Comparison of ENCODE assay signal across 8 cellular contexts in genomic region chr19:46660008-46660517, GRCh38. TPM values are rescaled to one million over a fixed set of nuclear protein-coding genes. Genes with fewer than 3 reads are reported as not detected.
DNase-seq lines count a peak whose midpoint lies in the region; ATAC-seq, FAIRE-seq and TF ChIP-seq lines count a peak whose summit lies in the region.

No MANE protein-coding gene starts in this region.

- DNase-seq in stimulated activated CD4-positive, alpha-beta T cell treated with anti-CD3 and anti-CD28 coated beads, Interleukin-15, amount 100 ng/mL, for 24 hours: peak; percentile 16
- DNase-seq in stimulated activated CD4-positive, alpha-beta T cell treated with anti-CD3 and anti-CD28 coated beads, Interleukin-4, amount 100 ng/mL, for 4 hours: no peak
- peak; percentile 50 for DNase-seq in astrocyte of the hippocampus (ENCODE audit: low read depth, low spot score)
- DNase-seq in medulla oblongata (ENCODE audit: extremely low spot score): peak; percentile 64
- no peak for DNase-seq in tibial nerve (ENCODE audit: low spot score in 2 of 2)
- no peak for DNase-seq in activated gamma-delta T cell treated with Interleukin-2 at 50 U/mL for 16 hours
- DNase-seq in HTR-8/SVneo (ENCODE audit: insufficient read length, low spot score): no peak

- TF ChIP-seq CTCF in tibial nerve (IDR thresholded peaks at IDR 0.05): no peak

- no peak for FAIRE-seq in HTR-8/SVneo (lab: Jason Lieb, UNC)

- peaks cover 0 to 40% (median 20%) of the 10 kb centered on the region in 4 donors for H3K4me1 ChIP-seq in tibial nerve

- TF ChIP-seq EP300 in tibial nerve (IDR thresholded peaks at IDR 0.05): no peak

- no peaks in the 10 kb centered on the region for H3K36me3 ChIP-seq in tibial nerve

- H3K9me3 ChIP-seq in tibial nerve: no peaks in the 10 kb centered on the region

- no peaks in the 10 kb centered on the region for H3K27me3 ChIP-seq in tibial nerve

- H3K4me3 ChIP-seq in tibial nerve: peak overlapping the region; percentile 47 to 91 (median 64)

- no peak for TF ChIP-seq POLR2A in tibial nerve (IDR thresholded peaks at IDR 0.05)

- no peak for ATAC-seq in GM18858 (IDR thresholded peaks at IDR 0.05; ENCODE audit: unreplicated experiment)

- 2 to 4% methylated on average over 12 to 14 of the region's 14 CpGs for WGBS in tibial nerve, 2 donors

- peak overlapping the region; percentile 54 to 87 (median 70) for H3K27ac ChIP-seq in tibial nerve

RNA-seq across cellular contexts. Expression of gene DACT3, which starts 0.9 kb away (rescaled TPM):
- total RNA-seq in tibial nerve: 10 to 100 TPM in 1 of 4 donors, 1 to 10 TPM in 3; 7.1 to 11.7 (median 8.2) TPM

RNA-seq across cellular contexts. Expression of gene GNG8, which starts 24.1 kb away (rescaled TPM):
- not detected for total RNA-seq in tibial nerve

RNA-seq across cellular contexts. Expression of gene PTGIR, which starts 35.2 kb away (rescaled TPM):
- 10 to 100 TPM in 2 of 4 donors, 1 to 10 TPM in 2; 3.1 to 43.2 (median 12.7) TPM for total RNA-seq in tibial nerve

RNA-seq across cellular contexts. Expression of gene PRKD2, which starts 56.9 kb away (rescaled TPM):
- total RNA-seq in tibial nerve: 10 to 100 TPM; 21.0 to 36.1 (median 30.2) TPM

RNA-seq across cellular contexts. Expression of gene CALM3, which starts 58.9 kb away (rescaled TPM):
- 100 to 1,000 TPM; 123 to 167 (median 137) TPM for total RNA-seq in tibial nerve

Comparison
In these comparisons a context has a peak if more than half of its experiments do, and no peak if none do; other contexts are left out.
1. DNase-seq: peak in stimulated activated CD4-positive, alpha-beta T cell treated with anti-CD3 and anti-CD28 coated beads, Interleukin-15, amount 100 ng/mL, for 24 hours (single experiment), astrocyte of the hippocampus (single experiment) and medulla oblongata (single experiment); none in stimulated activated CD4-positive, alpha-beta T cell treated with anti-CD3 and anti-CD28 coated beads, Interleukin-4, amount 100 ng/mL, for 4 hours (0 of 2), tibial nerve (0 of 2), activated gamma-delta T cell treated with Interleukin-2 at 50 U/mL for 16 hours (single experiment) and HTR-8/SVneo (single experiment).